Comparison of ENCODE assay signal across 16 cellular contexts in the genomic region with DNA sequence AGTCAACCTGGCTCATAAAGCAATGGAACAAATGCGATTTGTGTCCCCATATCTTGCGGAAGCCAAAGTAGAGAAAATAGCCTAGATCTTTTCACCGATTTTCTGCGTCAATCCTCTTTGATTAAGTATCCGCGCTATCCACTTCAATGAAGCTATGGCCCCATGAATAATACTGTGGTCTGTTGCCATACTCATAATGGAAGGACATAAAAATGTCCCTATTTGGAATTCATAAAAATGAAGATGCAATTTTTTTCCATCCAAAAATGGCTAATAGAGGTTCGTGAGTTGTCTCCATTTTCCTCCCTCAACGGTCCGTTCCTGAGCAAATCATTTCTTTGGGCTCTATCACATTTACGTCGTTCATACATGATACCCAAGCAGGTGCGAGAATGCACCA.
"Had no signal": no experiment of that assay in that cellular context is flagged by ENCODE, and none has a peak within 500 bp of the region (broad histone marks: within the 10 kb centered on the region; RNA-seq: fewer than 3 reads in every experiment).

No MANE protein-coding gene starts in this region.

- H3K4me3 Mint-ChIP-seq: immature natural killer cell; naive thymus-derived CD8-positive, alpha-beta T cell had no signal

- DNase-seq: activated naive CD4-positive, alpha-beta T cell; aorta; cerebellar nuclear complex; cortex of kidney; mesendoderm; pancreas; right lobe of liver; small intestine; stimulated activated CD4-positive, alpha-beta T cell treated with anti-CD3 and anti-CD28 coated beads, Interleukin-2, amount 100 ng/mL, for 48 hours; stomach; testis; upper lobe of right lung had no signal

- H3K36me3 ChIP-seq: gastroesophageal sphincter, pancreas, right lobe of liver, stomach, upper lobe of right lung had no signal

- H3K27ac ChIP-seq: gastroesophageal sphincter, pancreas, right lobe of liver, stomach, testis, upper lobe of right lung had no signal

- FAIRE-seq: bronchial epithelial cell, pancreas, small intestine had no signal

- H3K4me3 ChIP-seq: gastroesophageal sphincter, pancreas, right lobe of liver, stomach, testis, upper lobe of right lung had no signal

- H3K9me3 ChIP-seq: pancreas, right lobe of liver, testis, upper lobe of right lung had no signal

- H3K9me3 Mint-ChIP-seq: immature natural killer cell had no signal

- H3K4me1 ChIP-seq: gastroesophageal sphincter, pancreas, right lobe of liver, testis, upper lobe of right lung had no signal

- H3K27me3 ChIP-seq: gastroesophageal sphincter, pancreas, right lobe of liver, stomach, testis, upper lobe of right lung had no signal

- ATAC-seq: gastroesophageal sphincter, pancreas, right lobe of liver had no signal

- H3K36me3 Mint-ChIP-seq: immature natural killer cell; naive thymus-derived CD8-positive, alpha-beta T cell had no signal
